In genomic region chr5:168947212-168947868, GRCh38 we compare ENCODE assay signal across 8 cellular contexts.
A peak's percentile ranks its signal among the peaks of the same experiment; 100 is the strongest.
DNase-seq lines count a peak whose midpoint lies in the region; ATAC-seq and TF ChIP-seq lines count a peak whose summit lies in the region.

No MANE protein-coding gene starts in this region.

- no peaks in the 10 kb centered on the region for H3K9me3 Mint-ChIP-seq in HFFc6
- no peaks in the 10 kb centered on the region for H3K9me3 Mint-ChIP-seq in activated naive CD8-positive, alpha-beta T cell treated with anti-CD3 and anti-CD28 coated beads for 36 hours

- no peak for ATAC-seq in GM21528 (IDR thresholded peaks at IDR 0.05; ENCODE audit: low FRiP score, unreplicated experiment)

- peaks cover 4% of the 10 kb centered on the region for H3K27me3 Mint-ChIP-seq in HFFc6 (ENCODE audit: insufficient read depth)
- no peaks in the 10 kb centered on the region for H3K27me3 Mint-ChIP-seq in activated naive CD8-positive, alpha-beta T cell treated with anti-CD3 and anti-CD28 coated beads for 36 hours

- DNase-seq in NCI-H748 (lab: John Stamatoyannopoulos, UW; ENCODE audit: unreplicated experiment) (peak; percentile 31), NCI-H748 treated with DMSO at 0.1 percent for 48 hours (lab: John Stamatoyannopoulos, UW) (no peak), HFFc6 (peak; percentile 45), NCI-H460 (ENCODE audit: extremely low read depth, low read depth) (peak; percentile 21), hepatic stellate cell (ENCODE audit: low spot score) (peak; percentile 48)
- peak; percentile 41 for DNase-seq in activated naive CD8-positive, alpha-beta T cell treated with anti-CD3 and anti-CD28 coated beads for 36 hours
- DNase-seq in stimulated activated CD4-positive, alpha-beta T cell treated with anti-CD3 and anti-CD28 coated beads, Interleukin-4, amount 100 ng/mL, for 1 hour: peak; percentile 21

- TF ChIP-seq CTCF in HFFc6 (IDR thresholded peaks at IDR 0.05): peak; percentile 88

- no peaks in the 10 kb centered on the region for H3K4me1 Mint-ChIP-seq in HFFc6 (ENCODE audit: low read depth)
- H3K4me1 Mint-ChIP-seq in activated naive CD8-positive, alpha-beta T cell treated with anti-CD3 and anti-CD28 coated beads for 36 hours: peaks cover 6% of the 10 kb centered on the region

- H3K27ac Mint-ChIP-seq in HFFc6: no peak overlapping the region
- peak overlapping the region; percentile 58 for H3K27ac Mint-ChIP-seq in activated naive CD8-positive, alpha-beta T cell treated with anti-CD3 and anti-CD28 coated beads for 36 hours

- H3K4me3 Mint-ChIP-seq in HFFc6: peak overlapping the region; percentile 32
- H3K4me3 Mint-ChIP-seq in activated naive CD8-positive, alpha-beta T cell treated with anti-CD3 and anti-CD28 coated beads for 36 hours: no peak overlapping the region

- no peaks in the 10 kb centered on the region for H3K36me3 Mint-ChIP-seq in HFFc6 (ENCODE audit: low read depth)
- no peaks in the 10 kb centered on the region for H3K36me3 Mint-ChIP-seq in activated naive CD8-positive, alpha-beta T cell treated with anti-CD3 and anti-CD28 coated beads for 36 hours
